ENCODE assay signal across 16 cellular contexts in genomic region chr7:23894891-23895569, GRCh38.
DNase-seq lines count a peak whose midpoint lies in the region; ATAC-seq and TF ChIP-seq lines count a peak whose summit lies in the region.
"Had no signal": no experiment of that assay in that cellular context is flagged by ENCODE, and none has a peak within 500 bp of the region (broad histone marks: within the 10 kb centered on the region; RNA-seq: fewer than 3 reads in every experiment).

No MANE protein-coding gene starts in this region.

- H3K4me1 Mint-ChIP-seq in T-helper 2 cell treated with Interferon-gamma antibody and Interleukin-4, amounts not matched to agents 5 μg/mL and 100 μg/mL, for 36 hours (ENCODE audit: low read depth), result peaks cover 31% of the 10 kb centered on the region

- peak overlapping the region; percentile 67 to 83 for H3K27ac Mint-ChIP-seq in activated naive CD4-positive, alpha-beta T cell treated with anti-CD3 and anti-CD28 coated beads, Interleukin-2, amount 50 U/mL, for 72 hours
- H3K27ac Mint-ChIP-seq in T-helper 2 cell treated with Interferon-gamma antibody and Interleukin-4, amounts not matched to agents 5 μg/mL and 100 μg/mL, for 36 hours, result peak overlapping the region; percentile 47

- H3K9me3 ChIP-seq in esophagus muscularis mucosa, result no peaks in the 10 kb centered on the region
- no peaks in the 10 kb centered on the region for H3K9me3 ChIP-seq in OCI-LY7 (ENCODE audit: low read length)
- H3K9me3 ChIP-seq: psoas muscle, thoracic aorta had no signal

- peak in 1 of 2 donors; percentile 49 for ATAC-seq in activated naive CD4-positive, alpha-beta T cell treated with anti-CD3 and anti-CD28 coated beads, Interleukin-2, amount 50 U/mL, for 72 hours
- ATAC-seq: left colon, psoas muscle had no signal

- no peaks in the 10 kb centered on the region for H3K9me2 ChIP-seq in OCI-LY7 (ENCODE audit: insufficient read depth, low read length)

- H3K4me3 ChIP-seq in esophagus muscularis mucosa (no peak overlapping the region), OCI-LY7 (ENCODE audit: low read depth, low read length, poor library complexity, severe bottlenecking) (no peak overlapping the region)
- H3K4me3 ChIP-seq: psoas muscle, thoracic aorta had no signal

- TF ChIP-seq EP300 in esophagus muscularis mucosa (IDR thresholded peaks at IDR 0.05), result no peak

- H3K4me1 ChIP-seq in esophagus muscularis mucosa, result no peaks in the 10 kb centered on the region
- H3K4me1 ChIP-seq in OCI-LY7 (ENCODE audit: insufficient read depth, low read length, poor library complexity, severe bottlenecking), result no peaks in the 10 kb centered on the region
- H3K4me1 ChIP-seq: psoas muscle had no signal

- H4K20me1 ChIP-seq in OCI-LY7 (ENCODE audit: insufficient read depth, low read length), result no peaks in the 10 kb centered on the region

- TF ChIP-seq CTCF in esophagus muscularis mucosa (IDR thresholded peaks at IDR 0.05) (no peak), OCI-LY7 (conservative IDR thresholded peaks at IDR 0.05; ENCODE audit: low read length) (no peak)

- no peaks in the 10 kb centered on the region for H3K36me3 ChIP-seq in esophagus muscularis mucosa
- H3K36me3 ChIP-seq in OCI-LY7 (ENCODE audit: insufficient read depth, low read length), result no peaks in the 10 kb centered on the region
- H3K36me3 ChIP-seq: thoracic aorta had no signal

- CTCF ChIA-PET in OCI-LY7 (lab: Charles Lee; ENCODE audit: unreplicated experiment), result no interaction called here

- POLR2A ChIA-PET in OCI-LY7 (lab: Charles Lee), result interaction anchor here (0.7 kb wide), 1 partner anchor 40 kb away, joined by 3 read pairs; no protein-coding TSS in a partner anchor

- H3K27me3 ChIP-seq in esophagus muscularis mucosa, result peaks cover 0 to 4% (median 0%) of the 10 kb centered on the region in 4 donors

- intact Hi-C loops in esophagus muscularis mucosa (cut with DNase I), result no loop called here
- intact Hi-C loops in OCI-LY7 (cut with micrococcal nuclease; ENCODE audit: unreplicated experiment), result no loop called here

- no peaks in the 10 kb centered on the region for H3K79me2 ChIP-seq in OCI-LY7 (ENCODE audit: insufficient read depth, low read depth, low read length)

- BruUV-seq in OCI-LY7 (replicated peaks; lab: Mats Ljungman, UMichigan), result no TSS peak

- no peak for TF ChIP-seq POLR2A in esophagus muscularis mucosa (IDR thresholded peaks at IDR 0.05; ENCODE audit: low read depth)

- no peak overlapping the region for H3K4me2 ChIP-seq in OCI-LY7 (ENCODE audit: low read length)

- no peak for DNase-seq in activated naive CD4-positive, alpha-beta T cell treated with anti-CD3 and anti-CD28 coated beads, Interleukin-2, amount 50 U/mL, for 72 hours (ENCODE audit: low spot score in 2 of 2)
- no peak for DNase-seq in activated naive CD4-positive, alpha-beta T cell treated with Interleukin-2 at 50 U/mL for 16 hours
- peak; percentile 30 for DNase-seq in T-helper 2 cell treated with Interferon-gamma antibody and Interleukin-4, amounts not matched to agents 5 μg/mL and 100 μg/mL, for 36 hours (ENCODE audit: low spot score)
- DNase-seq in esophagus muscularis mucosa (ENCODE audit: extremely low spot score) (peak; percentile 8), OCI-LY7 (ENCODE audit: low spot score) (no peak), putamen (ENCODE audit: low spot score) (no peak), Ammon's horn (ENCODE audit: low spot score) (no peak)
- DNase-seq: activated gamma-delta T cell, COR-L47, left colon, NCI-H1048, NCI-H2029 treated with DMSO at 0.1 percent for 48 hours, NCI-H446, psoas muscle, small intestine had no signal

- WGBS in esophagus muscularis mucosa, result 82% methylated on average over 4 of the region's 4 CpGs

- peaks cover 0 to 2% of the 10 kb centered on the region in 2 donors for H3K9me3 Mint-ChIP-seq in activated naive CD4-positive, alpha-beta T cell treated with anti-CD3 and anti-CD28 coated beads, Interleukin-2, amount 50 U/mL, for 72 hours
- no peaks in the 10 kb centered on the region for H3K9me3 Mint-ChIP-seq in T-helper 2 cell treated with Interferon-gamma antibody and Interleukin-4, amounts not matched to agents 5 μg/mL and 100 μg/mL, for 36 hours

- no peak overlapping the region for H2AFZ ChIP-seq in OCI-LY7 (ENCODE audit: low read length)

- peaks cover 0 to 2% of the 10 kb centered on the region in 2 donors for H3K36me3 Mint-ChIP-seq in activated naive CD4-positive, alpha-beta T cell treated with anti-CD3 and anti-CD28 coated beads, Interleukin-2, amount 50 U/mL, for 72 hours
- H3K36me3 Mint-ChIP-seq in T-helper 2 cell treated with Interferon-gamma antibody and Interleukin-4, amounts not matched to agents 5 μg/mL and 100 μg/mL, for 36 hours (ENCODE audit: low read depth), result no peaks in the 10 kb centered on the region

- H3K27ac ChIP-seq in esophagus muscularis mucosa (replicated peaks in 1 of 4), result no peak overlapping the region
- no peak overlapping the region for H3K27ac ChIP-seq in OCI-LY7 (ENCODE audit: low read depth, low read length, poor library complexity, severe bottlenecking)
- H3K27ac ChIP-seq: psoas muscle, thoracic aorta had no signal

- H3K4me3 Mint-ChIP-seq in T-helper 2 cell treated with Interferon-gamma antibody and Interleukin-4, amounts not matched to agents 5 μg/mL and 100 μg/mL, for 36 hours, result peak overlapping the region; percentile 47

- peaks cover 16% of the 10 kb centered on the region for H3K27me3 Mint-ChIP-seq in T-helper 2 cell treated with Interferon-gamma antibody and Interleukin-4, amounts not matched to agents 5 μg/mL and 100 μg/mL, for 36 hours (ENCODE audit: low read depth)

Comparison
In these comparisons a context has a peak if more than half of its experiments do, and no peak if none do; other contexts are left out.
1. DNase-seq: peak in T-helper 2 cell treated with Interferon-gamma antibody and Interleukin-4, amounts not matched to agents 5 μg/mL and 100 μg/mL, for 36 hours (single experiment) and esophagus muscularis mucosa (single experiment); none in activated naive CD4-positive, alpha-beta T cell treated with anti-CD3 and anti-CD28 coated beads, Interleukin-2, amount 50 U/mL, for 72 hours (0 of 2), activated naive CD4-positive, alpha-beta T cell treated with Interleukin-2 at 50 U/mL for 16 hours (single experiment), OCI-LY7 (single experiment), putamen (single experiment) and Ammon's horn (single experiment).